1 cellular context compared by ENCODE assay signal in genomic region chr22:23841736-23842404, GRCh38.
TF ChIP-seq lines count a peak whose summit lies in the region.

No MANE protein-coding gene starts in this region.

TF ChIP-seq in SK-N-SH, 30 proteins besides CTCF, POLR2A, EP300 and RAD21 (continued from another document):
- TF ChIP-seq POLR2AphosphoS5 (IDR thresholded peaks at IDR 0.05; ENCODE audit: low read depth, low read length) (no peak), RXRA (IDR thresholded peaks at IDR 0.05; ENCODE audit: borderline replicate concordance, low read depth) (no peak), MEF2A (IDR thresholded peaks at IDR 0.05; ENCODE audit: borderline replicate concordance, low read depth) (no peak), NFIC (IDR thresholded peaks at IDR 0.05; ENCODE audit: borderline replicate concordance) (no peak), ELF1 (IDR thresholded peaks at IDR 0.05) (no peak), NRF1 (IDR thresholded peaks at IDR 0.05; ENCODE audit: low read depth, low read length) (no peak), REST (IDR thresholded peaks at IDR 0.05; ENCODE audit: low read depth, low read length) (no peak), RFX5 (IDR thresholded peaks at IDR 0.05; ENCODE audit: low read length) (no peak)
